ENCODE assay signal across 14 cellular contexts in genomic region chr6:44833248-44833647, GRCh38.
A peak's percentile ranks its signal among the peaks of the same experiment; 100 is the strongest.
DNase-seq lines count a peak whose midpoint lies in the region; ATAC-seq and FAIRE-seq lines count a peak whose summit lies in the region.
"Had no signal": no experiment of that assay in that cellular context is flagged by ENCODE, and none has a peak within 500 bp of the region (broad histone marks: within the 10 kb centered on the region; RNA-seq: fewer than 3 reads in every experiment).

No MANE protein-coding gene starts in this region.

- ATAC-seq in GM18858 (IDR thresholded peaks at IDR 0.05; ENCODE audit: unreplicated experiment) (peak; percentile 73), GM21447 (IDR thresholded peaks at IDR 0.05; ENCODE audit: unreplicated experiment) (peak; percentile 72), HG03103 (IDR thresholded peaks at IDR 0.05; ENCODE audit: low read depth, unreplicated experiment) (peak; percentile 62)

- in situ Hi-C loops in SK-MEL-5 (cut with HindIII; ENCODE audit: low pct_unique_long_range_greater_than_20kb, low sequenced_read_pairs): no loop called here

- DNase-seq in SK-MEL-5 (ENCODE audit: low read depth, low spot score) (peak; percentile 45), DMS114 treated with DMSO at 0.1 percent for 48 hours (lab: John Stamatoyannopoulos, UW; ENCODE audit: unreplicated experiment) (no peak), hippocampal formation (lab: John Stamatoyannopoulos, UW) (no peak), RCC 7860 (ENCODE audit: low spot score) (no peak), UCSD-AML1 (lab: John Stamatoyannopoulos, UW; ENCODE audit: unreplicated experiment) (no peak)
- DNase-seq: activated CD4-positive, alpha-beta T cell treated with anti-CD3 and anti-CD28 coated beads, Interleukin-2, amount 50 U/mL, for 4 hours; mesenchymal stem cell; NCI-H1417; NCI-H510A treated with DMSO at 0.1 percent for 48 hours; Peyer's patch; small intestine had no signal

- FAIRE-seq in RCC 7860 (lab: Jason Lieb, UNC): no peak
- FAIRE-seq: small intestine had no signal
